Comparison of ENCODE assay signal across 18 cellular contexts in the genomic region with DNA sequence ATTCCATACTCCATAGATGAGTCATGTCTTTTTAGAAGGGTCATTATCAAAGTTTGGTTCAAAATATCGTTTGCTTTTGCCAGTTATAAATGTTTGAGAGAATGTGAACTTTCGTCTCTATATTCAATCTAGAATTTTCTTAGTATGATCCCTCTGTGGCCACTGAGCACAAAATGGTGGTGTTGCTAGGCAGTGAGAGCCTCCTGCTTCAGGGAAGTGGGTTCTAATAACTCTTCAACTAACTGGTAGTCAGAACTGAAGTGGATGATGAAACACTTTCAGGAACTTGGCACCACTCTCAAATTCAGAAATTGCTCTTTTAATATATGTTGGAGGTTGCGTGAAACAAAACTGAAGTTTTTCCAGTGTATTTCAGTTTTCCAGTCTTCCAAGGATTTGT.
DNase-seq lines count a peak whose midpoint lies in the region; ATAC-seq, FAIRE-seq and TF ChIP-seq lines count a peak whose summit lies in the region.
"Had no signal": no experiment of that assay in that cellular context is flagged by ENCODE, and none has a peak within 500 bp of the region (broad histone marks: within the 10 kb centered on the region; RNA-seq: fewer than 3 reads in every experiment).

No MANE protein-coding gene starts in this region.

- no peaks in the 10 kb centered on the region for H3K36me3 ChIP-seq in SJCRH30
- H3K36me3 ChIP-seq: esophagus muscularis mucosa, vagina had no signal

- FAIRE-seq in urothelium cell line (lab: Jason Lieb, UNC): no peak

- H3K36me3 Mint-ChIP-seq in activated naive CD4-positive, alpha-beta T cell treated with anti-CD3 and anti-CD28 coated beads for 36 hours (ENCODE audit: low read depth): no peaks in the 10 kb centered on the region
- peaks cover 0 to 35% of the 10 kb centered on the region in 2 donors for H3K36me3 Mint-ChIP-seq in activated naive CD4-positive, alpha-beta T cell treated with anti-CD3 and anti-CD28 coated beads, Interleukin-2, amount 50 U/mL, for 72 hours
- no peaks in the 10 kb centered on the region for H3K36me3 Mint-ChIP-seq in T-helper 17 cell (ENCODE audit: low read depth)
- H3K36me3 Mint-ChIP-seq: brain had no signal

- DNase-seq in activated naive CD4-positive, alpha-beta T cell treated with anti-CD3 and anti-CD28 coated beads for 36 hours: peak; percentile 36
- no peak for DNase-seq in activated naive CD4-positive, alpha-beta T cell treated with anti-CD3 and anti-CD28 coated beads, Interleukin-2, amount 50 U/mL, for 72 hours (ENCODE audit: low spot score in 2 of 2)
- peak; percentile 15 for DNase-seq in RPMI7951 (ENCODE audit: low read depth)
- DNase-seq in fibroblast of mammary gland (ENCODE audit: low read depth): peak; percentile 35
- peak; percentile 35 for DNase-seq in urothelium cell line (ENCODE audit: low spot score)
- DNase-seq in SJCRH30: no peak
- DNase-seq in T-helper 17 cell: no peak
- DNase-seq: AML-193; GF-D8; naive thymus-derived CD4-positive, alpha-beta T cell; NCI-H1436; NCI-H226 had no signal

- ATAC-seq in activated naive CD4-positive, alpha-beta T cell treated with anti-CD3 and anti-CD28 coated beads, Interleukin-2, amount 50 U/mL, for 72 hours: no peak
- ATAC-seq in GM19455 (IDR thresholded peaks at IDR 0.05; ENCODE audit: unreplicated experiment): no peak
- no peak for ATAC-seq in T-helper 17 cell
- ATAC-seq: left lobe of liver; naive thymus-derived CD4-positive, alpha-beta T cell had no signal

- no peak overlapping the region for H3K4me3 Mint-ChIP-seq in activated naive CD4-positive, alpha-beta T cell treated with anti-CD3 and anti-CD28 coated beads for 36 hours
- no peak overlapping the region for H3K4me3 Mint-ChIP-seq in T-helper 17 cell
- H3K4me3 Mint-ChIP-seq: brain; naive thymus-derived CD4-positive, alpha-beta T cell had no signal

- H3K27ac Mint-ChIP-seq in activated naive CD4-positive, alpha-beta T cell treated with anti-CD3 and anti-CD28 coated beads for 36 hours: peak overlapping the region; percentile 39
- peak overlapping the region in 1 of 2 donors; percentile 93 for H3K27ac Mint-ChIP-seq in activated naive CD4-positive, alpha-beta T cell treated with anti-CD3 and anti-CD28 coated beads, Interleukin-2, amount 50 U/mL, for 72 hours
- H3K27ac Mint-ChIP-seq in T-helper 17 cell: no peak overlapping the region
- H3K27ac Mint-ChIP-seq: brain; naive thymus-derived CD4-positive, alpha-beta T cell; progenitor cell of endocrine pancreas had no signal

- H3K27me3 Mint-ChIP-seq in activated naive CD4-positive, alpha-beta T cell treated with anti-CD3 and anti-CD28 coated beads for 36 hours (ENCODE audit: low read depth): peaks cover 17% of the 10 kb centered on the region
- peaks cover 9% of the 10 kb centered on the region for H3K27me3 Mint-ChIP-seq in T-helper 17 cell
- H3K27me3 Mint-ChIP-seq: progenitor cell of endocrine pancreas had no signal

- H3K9me3 Mint-ChIP-seq in activated naive CD4-positive, alpha-beta T cell treated with anti-CD3 and anti-CD28 coated beads for 36 hours: no peaks in the 10 kb centered on the region
- H3K9me3 Mint-ChIP-seq in activated naive CD4-positive, alpha-beta T cell treated with anti-CD3 and anti-CD28 coated beads, Interleukin-2, amount 50 U/mL, for 72 hours: peaks cover 0 to 12% of the 10 kb centered on the region in 2 donors

- CTCF ChIA-PET in activated naive CD4-positive, alpha-beta T cell treated with anti-CD3 and anti-CD28 coated beads for 36 hours (lab: Charles Lee): no interaction called here

- peaks cover 12% of the 10 kb centered on the region for H3K4me1 ChIP-seq in SJCRH30
- H3K4me1 ChIP-seq: vagina had no signal

- H3K9me3 ChIP-seq in SJCRH30 (replicated peaks) (no peaks in the 10 kb centered on the region), T-helper 17 cell (ENCODE audit: control insufficient read depth, low read length, poor library complexity, severe bottlenecking) (no peaks in the 10 kb centered on the region)
- H3K9me3 ChIP-seq: esophagus muscularis mucosa, vagina had no signal

- intact Hi-C loops in activated naive CD4-positive, alpha-beta T cell treated with anti-CD3 and anti-CD28 coated beads for 36 hours (cut with micrococcal nuclease): loop anchor here (2.0 kb wide), 1 partner anchor 26 kb away; no protein-coding TSS in a partner anchor

- H3K27me3 ChIP-seq in SJCRH30: no peaks in the 10 kb centered on the region; the same call in 1 of the 2 replicates
- H3K27me3 ChIP-seq: esophagus muscularis mucosa, vagina had no signal

- H3K4me1 Mint-ChIP-seq in activated naive CD4-positive, alpha-beta T cell treated with anti-CD3 and anti-CD28 coated beads for 36 hours (ENCODE audit: low read depth): peaks cover 32% of the 10 kb centered on the region
- no peaks in the 10 kb centered on the region for H3K4me1 Mint-ChIP-seq in T-helper 17 cell

- no peak for TF ChIP-seq CTCF in fibroblast of mammary gland (conservative IDR thresholded peaks at IDR 0.05; ENCODE audit: control insufficient read depth, insufficient read depth, low read depth, low read length)

- H3K27ac ChIP-seq in SJCRH30: no peak overlapping the region
- H3K27ac ChIP-seq: esophagus muscularis mucosa, vagina had no signal

- H3K4me3 ChIP-seq in fibroblast of mammary gland (ENCODE audit: control insufficient read depth, low read depth, low read length): no peak overlapping the region
- H3K4me3 ChIP-seq in SJCRH30: no peak overlapping the region
- H3K4me3 ChIP-seq: esophagus muscularis mucosa, vagina had no signal

Comparison
In these comparisons a context has a peak if more than half of its experiments do, and no peak if none do; other contexts are left out.
1. DNase-seq: peak in activated naive CD4-positive, alpha-beta T cell treated with anti-CD3 and anti-CD28 coated beads for 36 hours (single experiment), RPMI7951 (single experiment), fibroblast of mammary gland (single experiment) and urothelium cell line (single experiment); none in activated naive CD4-positive, alpha-beta T cell treated with anti-CD3 and anti-CD28 coated beads, Interleukin-2, amount 50 U/mL, for 72 hours (0 of 2), SJCRH30 (0 of 2) and T-helper 17 cell (0 of 3).